In the genomic region with DNA sequence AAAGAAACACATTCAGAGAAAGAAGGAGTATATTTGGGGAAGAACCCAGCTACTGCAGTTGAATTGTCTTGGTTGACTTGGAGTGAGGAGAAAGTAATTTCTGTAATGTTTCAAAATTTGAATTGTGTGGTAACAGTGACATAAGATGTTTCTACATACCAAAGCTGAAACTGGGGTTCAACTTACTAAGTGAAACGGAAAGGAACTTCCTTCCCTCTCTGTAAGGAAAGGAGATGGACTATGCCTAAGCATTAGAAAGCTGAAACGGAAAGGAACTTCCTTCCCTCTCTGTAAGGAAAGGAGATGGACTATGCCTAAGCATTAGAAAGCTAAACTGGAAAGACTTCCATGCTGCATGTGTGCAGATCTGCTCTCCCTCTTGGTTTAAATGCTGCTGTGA, we compare ENCODE assay signal across 22 cellular contexts. TPM values are rescaled to one million over a fixed set of nuclear protein-coding genes. Genes with fewer than 3 reads are reported as not detected.
DNase-seq lines count a peak whose midpoint lies in the region; ATAC-seq, FAIRE-seq and TF ChIP-seq lines count a peak whose summit lies in the region.
"Had no signal": no experiment of that assay in that cellular context is flagged by ENCODE, and none has a peak within 500 bp of the region (broad histone marks: within the 10 kb centered on the region; RNA-seq: fewer than 3 reads in every experiment).

No MANE protein-coding gene starts in this region.

- FAIRE-seq in A549 (lab: Jason Lieb, UNC), result peak; percentile 13
- FAIRE-seq: small intestine had no signal

- no peak for ATAC-seq in A549
- ATAC-seq in HG03378 (IDR thresholded peaks at IDR 0.05; ENCODE audit: unreplicated experiment), result no peak
- ATAC-seq in HG03280 (IDR thresholded peaks at IDR 0.05; ENCODE audit: unreplicated experiment), result no peak
- ATAC-seq: activated CD4-positive, CD25-positive, alpha-beta regulatory T cell treated with anti-CD3 and anti-CD28 coated beads, Interleukin-2, amount 50 U/mL, for 24 hours; body of pancreas had no signal

- no peak for TF ChIP-seq RAD21 in A549 (conservative IDR thresholded peaks at IDR 0.05 in 1 of 2, IDR thresholded peaks at IDR 0.05 in 1 of 2)

- H3K4me2 ChIP-seq in A549, result no peak overlapping the region

- peaks cover 47 to 55% of the 10 kb centered on the region in 2 donors for H3K36me3 Mint-ChIP-seq in CD14-positive monocyte

- peaks cover 0 to 2% (median 0%) of the 10 kb centered on the region in 7 donors for H3K9me3 Mint-ChIP-seq in CD14-positive monocyte
- H3K9me3 Mint-ChIP-seq: memory B cell, nephron progenitor cell had no signal

- TF ChIP-seq EP300 in A549 (IDR thresholded peaks at IDR 0.05), result no peak

- DNase-seq in A549 (ENCODE audit: low read depth in 1 of 2, low spot score in 1 of 2), result no peak
- DNase-seq in CD14-positive monocyte (ENCODE audit: low spot score), result no peak
- DNase-seq in NB4 (ENCODE audit: low read depth), result peak; percentile 26
- peak; percentile 14 for DNase-seq in dermis blood vessel endothelial cell
- DNase-seq in NCI-H1930 (lab: John Stamatoyannopoulos, UW), result no peak
- no peak for DNase-seq in ascending aorta (ENCODE audit: low spot score in 2 of 2)
- DNase-seq: activated naive CD4-positive, alpha-beta T cell treated with anti-CD3 and anti-CD28 coated beads for 36 hours; body of pancreas; DMS 273 treated with DMSO at 0.1 percent for 48 hours; HCEC 1CT; immature natural killer cell; NCI-H146; nephron progenitor cell; SHP77; small intestine; stimulated activated CD4-positive, alpha-beta T cell treated with anti-CD3 and anti-CD28 coated beads, Interleukin-4, amount 100 ng/mL, for 24 hours had no signal

- peaks cover 6 to 10% of the 10 kb centered on the region in 2 donors for H3K36me3 ChIP-seq in ascending aorta

- no peaks in the 10 kb centered on the region for H3K9me3 ChIP-seq in A549
- H3K9me3 ChIP-seq in ascending aorta, result no peaks in the 10 kb centered on the region
- H3K9me3 ChIP-seq: body of pancreas, esophagus muscularis mucosa had no signal

- H3K27me3 ChIP-seq in ascending aorta, result no peaks in the 10 kb centered on the region
- H3K27me3 ChIP-seq: body of pancreas, esophagus muscularis mucosa had no signal

- H3K4me3 ChIP-seq in A549 (no peak overlapping the region), NB4 (ENCODE audit: low read depth, low read length) (no peak overlapping the region), ascending aorta (no peak overlapping the region)
- H3K4me3 ChIP-seq: body of pancreas, esophagus muscularis mucosa had no signal

- peaks cover 20% of the 10 kb centered on the region for H3K4me1 Mint-ChIP-seq in CD14-positive monocyte
- H3K4me1 Mint-ChIP-seq: immature natural killer cell had no signal

- POLR2A ChIA-PET in A549 (lab: Yijun Ruan, JAX), result no interaction called here

- intact Hi-C loops in CD14-positive monocyte (cut with micrococcal nuclease), result no loop called here
- intact Hi-C loops in ascending aorta (cut with DNase I), result no loop called here

- H3K4me1 ChIP-seq in A549 (no peaks in the 10 kb centered on the region), ascending aorta (no peaks in the 10 kb centered on the region)
- H3K4me1 ChIP-seq: body of pancreas, esophagus muscularis mucosa had no signal

- no peak for TF ChIP-seq POLR2A in A549 (IDR thresholded peaks at IDR 0.05; ENCODE audit: low read length)
- TF ChIP-seq POLR2A in NB4 (IDR thresholded peaks at IDR 0.05; ENCODE audit: extremely low read depth, insufficient read length), result no peak

- H3K27ac Mint-ChIP-seq in CD14-positive monocyte, result peak overlapping the region in 6 of 7 donors; percentile 35 to 90 (median 73)
- H3K27ac Mint-ChIP-seq: activated naive CD4-positive, alpha-beta T cell treated with anti-CD3 and anti-CD28 coated beads for 36 hours; nephron progenitor cell; progenitor cell of endocrine pancreas had no signal

- 89% methylated on average over 2 of the region's 2 CpGs for WGBS in A549 (ENCODE audit: missing lambda C conversion rate)

- no peak overlapping the region for H3K27ac ChIP-seq in A549
- H3K27ac ChIP-seq in ascending aorta, result no peak overlapping the region
- H3K27ac ChIP-seq: body of pancreas, esophagus muscularis mucosa had no signal

- peak overlapping the region in 1 of 2 donors; percentile 73 for H3K4me3 Mint-ChIP-seq in CD14-positive monocyte
- H3K4me3 Mint-ChIP-seq: activated naive CD4-positive, alpha-beta T cell treated with anti-CD3 and anti-CD28 coated beads for 36 hours; immature natural killer cell; memory B cell; nephron progenitor cell had no signal

- no peaks in the 10 kb centered on the region for H3K27me3 Mint-ChIP-seq in CD14-positive monocyte (ENCODE audit: low read depth in 3 of 3)
- H3K27me3 Mint-ChIP-seq: memory B cell, progenitor cell of endocrine pancreas had no signal

- TF ChIP-seq CTCF in A549 (IDR thresholded peaks at IDR 0.05), result no peak
- TF ChIP-seq CTCF in CD14-positive monocyte (IDR thresholded peaks at IDR 0.05), result no peak
- TF ChIP-seq CTCF in NB4 (IDR thresholded peaks at IDR 0.05; ENCODE audit: low read depth, low read length), result no peak
- TF ChIP-seq CTCF in ascending aorta (IDR thresholded peaks at IDR 0.05), result no peak

- CTCF ChIA-PET in A549 (lab: Yijun Ruan, JAX), result interaction anchor here (0.7 kb wide), 1 partner anchor 18 kb away, joined by 3 read pairs; no protein-coding TSS in a partner anchor

TF ChIP-seq in A549, 52 proteins besides CTCF, POLR2A, EP300 and RAD21:
- no peak for TF ChIP-seq RNF2 (IDR thresholded peaks at IDR 0.05; ENCODE audit: borderline replicate concordance, low read depth)
- no peak for TF ChIP-seq EHMT2 (IDR thresholded peaks at IDR 0.05; ENCODE audit: low read depth)
- no peak for TF ChIP-seq RFX5 (IDR thresholded peaks at IDR 0.05)
- no peak for TF ChIP-seq HOXA7 (CRISPR knock-in tag; IDR thresholded peaks at IDR 0.05)
- no peak for TF ChIP-seq CBX8 (IDR thresholded peaks at IDR 0.05)
- TF ChIP-seq KDM1A (IDR thresholded peaks at IDR 0.05; ENCODE audit: low read depth), result no peak

RNA-seq across cellular contexts. Expression of a gene that starts 46.0 kb away (rescaled TPM):
- polyA plus RNA-seq in A549 (2011; rRNA removed), result 0.17 TPM in 1 of 2 replicates, not detected in the other
- polyA plus RNA-seq in A549 (2012; cell fraction: cytosol; rRNA removed), result 0.71 and 0.85 TPM in 2 replicates
- polyA plus RNA-seq in A549 (2012; cell fraction: nucleus; rRNA removed), result 0.82 and 1.6 TPM in 2 replicates
- polyA plus RNA-seq in A549 (2017; fragmentation: RNase III; extraction: RNeasy Plus Mini Kit Qiagen cat#74134 plus additional on column Dnase treatment), result 0.09 to 0.25 TPM (median 0.16 TPM) in 3 replicates
- polyA minus RNA-seq in A549 (2011; rRNA and poly(A)+ RNA removed), result 0.54 TPM in 1 of 2 replicates, not detected in the other
- under 1 TPM in 1 of 2 donors, not detected in 1; 0.23 TPM for polyA plus RNA-seq in CD14-positive monocyte
- total RNA-seq in dermis blood vessel endothelial cell, result 0.98 and 1.5 TPM in 2 replicates
- not detected for total RNA-seq in ascending aorta

Comparison
In these comparisons a context has a peak if more than half of its experiments do, and no peak if none do; other contexts are left out.
1. DNase-seq: peak in NB4 (single experiment) and dermis blood vessel endothelial cell (single experiment); none in A549 (0 of 2), CD14-positive monocyte (single experiment), NCI-H1930 (0 of 2) and ascending aorta (0 of 2).